ENCODE assay signal across 38 cellular contexts in the genomic region with DNA sequence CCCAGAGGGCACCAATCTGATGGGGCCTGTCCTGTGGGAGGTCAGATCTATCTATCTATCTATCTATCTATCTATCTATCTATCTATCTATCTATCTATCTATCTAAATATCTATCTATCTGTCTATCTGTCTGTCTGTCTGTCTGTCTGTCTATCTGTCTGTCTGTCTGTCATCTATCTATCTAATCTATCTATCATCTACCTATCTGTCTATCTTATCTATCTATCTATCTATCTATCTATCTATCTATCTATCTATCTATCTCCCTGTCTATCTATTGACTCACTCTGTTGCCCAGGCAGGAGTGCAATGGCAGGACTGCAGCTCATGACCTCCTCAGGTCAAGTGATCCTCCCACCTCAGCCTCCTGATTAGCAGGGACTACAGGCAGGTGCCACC.
"Had no signal": no experiment of that assay in that cellular context is flagged by ENCODE, and none has a peak within 500 bp of the region (broad histone marks: within the 10 kb centered on the region; RNA-seq: fewer than 3 reads in every experiment).

No MANE protein-coding gene starts in this region.

- H3K36me3 Mint-ChIP-seq: activated naive CD4-positive, alpha-beta T cell treated with anti-CD3 and anti-CD28 coated beads, Interleukin-2, amount 10 ng/mL, durations not matched to agents 7 days and 5 days; activated naive CD8-positive, alpha-beta T cell treated with anti-CD3 and anti-CD28 coated beads, Interleukin-2, amount 10 ng/mL, durations not matched to agents 7 days and 5 days; brain had no signal

- H3K4me3 Mint-ChIP-seq: activated naive CD4-positive, alpha-beta T cell treated with anti-CD3 and anti-CD28 coated beads for 36 hours; activated naive CD4-positive, alpha-beta T cell treated with anti-CD3 and anti-CD28 coated beads, Interleukin-2, amount 10 ng/mL, durations not matched to agents 7 days and 5 days; activated naive CD4-positive, alpha-beta T cell treated with anti-CD3 and anti-CD28 coated beads, Interleukin-2, amount 50 U/mL, for 24 hours; activated naive CD8-positive, alpha-beta T cell; activated naive CD8-positive, alpha-beta T cell treated with anti-CD3 and anti-CD28 coated beads for 36 hours; activated naive CD8-positive, alpha-beta T cell treated with anti-CD3 and anti-CD28 coated beads, Interleukin-2, amount 10 ng/mL, durations not matched to agents 7 days and 5 days; activated naive CD8-positive, alpha-beta T cell treated with anti-CD3 and anti-CD28 coated beads, Interleukin-2, amount 50 U/mL, for 24 hours; activated T-cell treated with anti-CD3 and anti-CD28 coated beads, Interleukin-2, amount 50 U/mL, for 24 hours; activated T-cell treated with anti-CD3 and anti-CD28 coated beads, Interleukin-2, amount 50 U/mL, for 4 hours; activated T-cell treated with anti-CD3 and anti-CD28 coated beads, Interleukin-2, amount 50 U/mL, for 72 hours; activated T-helper 1 cell treated with anti-CD3 and anti-CD28 coated beads, Interleukin-12 subunit alpha, Interleukin-12 subunit beta, Interleukin-2, Interleukin-4 antibody, amounts not matched to agents 30 ng/mL and 10 ng/mL and 1 ng/mL, durations not matched to agents 14 hours and 24 hours and 36 hours; brain; central memory CD8-positive, alpha-beta T cell had no signal

- H3K9me3 Mint-ChIP-seq: activated naive CD4-positive, alpha-beta T cell treated with anti-CD3 and anti-CD28 coated beads for 36 hours; activated naive CD4-positive, alpha-beta T cell treated with anti-CD3 and anti-CD28 coated beads, Interleukin-2, amount 10 ng/mL, durations not matched to agents 7 days and 5 days; activated naive CD4-positive, alpha-beta T cell treated with anti-CD3 and anti-CD28 coated beads, Interleukin-2, amount 50 U/mL, for 24 hours; activated naive CD4-positive, alpha-beta T cell treated with anti-CD3 and anti-CD28 coated beads, Interleukin-2, amount 50 U/mL, for 72 hours; activated naive CD8-positive, alpha-beta T cell treated with anti-CD3 and anti-CD28 coated beads for 36 hours; activated naive CD8-positive, alpha-beta T cell treated with anti-CD3 and anti-CD28 coated beads, Interleukin-2, amount 10 ng/mL, durations not matched to agents 7 days and 5 days; activated naive CD8-positive, alpha-beta T cell treated with anti-CD3 and anti-CD28 coated beads, Interleukin-2, amount 50 U/mL, for 24 hours; activated T-cell treated with anti-CD3 and anti-CD28 coated beads, Interleukin-2, amount 50 U/mL, for 24 hours; activated T-cell treated with anti-CD3 and anti-CD28 coated beads, Interleukin-2, amount 50 U/mL, for 4 hours; activated T-cell treated with anti-CD3 and anti-CD28 coated beads, Interleukin-2, amount 50 U/mL, for 72 hours; activated T-helper 1 cell treated with anti-CD3 and anti-CD28 coated beads, Interleukin-12 subunit alpha, Interleukin-12 subunit beta, Interleukin-2, Interleukin-4 antibody, amounts not matched to agents 30 ng/mL and 10 ng/mL and 1 ng/mL, durations not matched to agents 14 hours and 24 hours and 36 hours; activated T-helper 2 cell treated with anti-CD3 and anti-CD28 coated beads, Interferon-gamma antibody, Interleukin-2, Interleukin-4, amounts not matched to agents 10 μg/mL and 5 μg/mL and 100 μg/mL, durations not matched to agents 14 hours and 24 hours and 36 hours; brain; central memory CD8-positive, alpha-beta T cell had no signal

- H3K27ac ChIP-seq: adrenal gland, ascending aorta, body of pancreas, brain microvascular endothelial cell, breast epithelium, cardiac muscle cell had no signal

- H3K4me1 ChIP-seq: ascending aorta, body of pancreas, breast epithelium had no signal

- H3K36me3 ChIP-seq: adrenal gland, ascending aorta, brain microvascular endothelial cell, breast epithelium, cardiac muscle cell had no signal

- H3K9me3 ChIP-seq: adrenal gland, ascending aorta, body of pancreas, breast epithelium had no signal

- H3K27ac Mint-ChIP-seq: activated naive CD4-positive, alpha-beta T cell treated with anti-CD3 and anti-CD28 coated beads for 36 hours; activated naive CD4-positive, alpha-beta T cell treated with anti-CD3 and anti-CD28 coated beads, Interleukin-2, amount 10 ng/mL, durations not matched to agents 7 days and 5 days; activated naive CD4-positive, alpha-beta T cell treated with anti-CD3 and anti-CD28 coated beads, Interleukin-2, amount 50 U/mL, for 24 hours; activated naive CD8-positive, alpha-beta T cell; activated naive CD8-positive, alpha-beta T cell treated with anti-CD3 and anti-CD28 coated beads for 36 hours; activated naive CD8-positive, alpha-beta T cell treated with anti-CD3 and anti-CD28 coated beads, Interleukin-2, amount 10 ng/mL, durations not matched to agents 7 days and 5 days; activated naive CD8-positive, alpha-beta T cell treated with anti-CD3 and anti-CD28 coated beads, Interleukin-2, amount 50 U/mL, for 24 hours; activated T-cell treated with anti-CD3 and anti-CD28 coated beads, Interleukin-2, amount 50 U/mL, for 24 hours; activated T-cell treated with anti-CD3 and anti-CD28 coated beads, Interleukin-2, amount 50 U/mL, for 72 hours; activated T-helper 1 cell treated with anti-CD3 and anti-CD28 coated beads, Interleukin-12 subunit alpha, Interleukin-12 subunit beta, Interleukin-2, Interleukin-4 antibody, amounts not matched to agents 30 ng/mL and 10 ng/mL and 1 ng/mL, durations not matched to agents 14 hours and 24 hours and 36 hours; activated T-helper 2 cell treated with anti-CD3 and anti-CD28 coated beads, Interferon-gamma antibody, Interleukin-2, Interleukin-4, amounts not matched to agents 10 μg/mL and 5 μg/mL and 100 μg/mL, durations not matched to agents 14 hours and 24 hours and 36 hours had no signal

- H3K27me3 ChIP-seq: adrenal gland, ascending aorta, body of pancreas, breast epithelium, cardiac muscle cell had no signal

- H3K4me1 Mint-ChIP-seq: activated naive CD4-positive, alpha-beta T cell treated with anti-CD3 and anti-CD28 coated beads, Interleukin-2, amount 10 ng/mL, durations not matched to agents 7 days and 5 days; activated naive CD4-positive, alpha-beta T cell treated with anti-CD3 and anti-CD28 coated beads, Interleukin-2, amount 50 U/mL, for 24 hours; central memory CD8-positive, alpha-beta T cell had no signal

- H3K4me3 ChIP-seq: adrenal gland, ascending aorta, body of pancreas, breast epithelium, cardiac muscle cell had no signal

- DNase-seq: activated effector memory CD4-positive, alpha-beta T cell treated with anti-CD3 and anti-CD28 coated beads, Interleukin-2, amount 50 U/mL, for 16 hours; activated effector memory CD4-positive, alpha-beta T cell treated with Interleukin-2 at 50 U/mL for 16 hours; activated gamma-delta T cell; activated gamma-delta T cell treated with Interleukin-2 at 50 U/mL for 16 hours; activated naive CD4-positive, alpha-beta T cell; activated naive CD4-positive, alpha-beta T cell treated with anti-CD3 and anti-CD28 coated beads for 36 hours; activated naive CD4-positive, alpha-beta T cell treated with anti-CD3 and anti-CD28 coated beads, Interleukin-2, amount 10 ng/mL, durations not matched to agents 7 days and 5 days; activated naive CD4-positive, alpha-beta T cell treated with anti-CD3 and anti-CD28 coated beads, Interleukin-2, amount 50 U/mL, for 16 hours; activated naive CD4-positive, alpha-beta T cell treated with Interleukin-2 at 50 U/mL for 16 hours; activated naive CD8-positive, alpha-beta T cell treated with anti-CD3 and anti-CD28 coated beads for 36 hours; activated naive CD8-positive, alpha-beta T cell treated with anti-CD3 and anti-CD28 coated beads, Interleukin-2, amount 10 ng/mL, durations not matched to agents 7 days and 5 days; activated naive CD8-positive, alpha-beta T cell treated with anti-CD3 and anti-CD28 coated beads, Interleukin-2, amount 50 U/mL, for 24 hours; activated T-cell treated with anti-CD3 and anti-CD28 coated beads, Interleukin-2, amount 50 U/mL, for 1 hour; activated T-cell treated with anti-CD3 and anti-CD28 coated beads, Interleukin-2, amount 50 U/mL, for 24 hours; activated T-cell treated with anti-CD3 and anti-CD28 coated beads, Interleukin-2, amount 50 U/mL, for 4 hours; activated T-cell treated with anti-CD3 and anti-CD28 coated beads, Interleukin-2, amount 50 U/mL, for 48 hours; activated T-cell treated with anti-CD3 and anti-CD28 coated beads, Interleukin-2, amount 50 U/mL, for 72 hours; adrenal gland; amniotic stem cell; amygdala; anterior cingulate cortex; aorta; body of pancreas; brain microvascular endothelial cell; caudate nucleus; central memory CD4-positive, alpha-beta T cell; cerebellar nuclear complex had no signal

- FAIRE-seq: astrocyte had no signal

- ATAC-seq: activated naive CD4-positive, alpha-beta T cell treated with anti-CD3 and anti-CD28 coated beads, Interleukin-2, amount 50 U/mL, for 72 hours; activated naive CD8-positive, alpha-beta T cell treated with anti-CD3 and anti-CD28 coated beads, Interleukin-2, amount 50 U/mL, for 24 hours; activated T-cell treated with anti-CD3 and anti-CD28 coated beads, Interleukin-2, amount 50 U/mL, for 4 hours; activated T-cell treated with anti-CD3 and anti-CD28 coated beads, Interleukin-2, amount 50 U/mL, for 72 hours; body of pancreas had no signal

- H3K27me3 Mint-ChIP-seq: activated naive CD4-positive, alpha-beta T cell treated with anti-CD3 and anti-CD28 coated beads, Interleukin-2, amount 10 ng/mL, durations not matched to agents 7 days and 5 days; activated naive CD4-positive, alpha-beta T cell treated with anti-CD3 and anti-CD28 coated beads, Interleukin-2, amount 50 U/mL, for 24 hours; activated naive CD8-positive, alpha-beta T cell; activated naive CD8-positive, alpha-beta T cell treated with anti-CD3 and anti-CD28 coated beads for 36 hours; activated naive CD8-positive, alpha-beta T cell treated with anti-CD3 and anti-CD28 coated beads, Interleukin-2, amount 10 ng/mL, durations not matched to agents 7 days and 5 days; activated naive CD8-positive, alpha-beta T cell treated with anti-CD3 and anti-CD28 coated beads, Interleukin-2, amount 50 U/mL, for 24 hours; activated T-cell treated with anti-CD3 and anti-CD28 coated beads, Interleukin-2, amount 50 U/mL, for 24 hours; central memory CD8-positive, alpha-beta T cell had no signal
